In the genomic region with DNA sequence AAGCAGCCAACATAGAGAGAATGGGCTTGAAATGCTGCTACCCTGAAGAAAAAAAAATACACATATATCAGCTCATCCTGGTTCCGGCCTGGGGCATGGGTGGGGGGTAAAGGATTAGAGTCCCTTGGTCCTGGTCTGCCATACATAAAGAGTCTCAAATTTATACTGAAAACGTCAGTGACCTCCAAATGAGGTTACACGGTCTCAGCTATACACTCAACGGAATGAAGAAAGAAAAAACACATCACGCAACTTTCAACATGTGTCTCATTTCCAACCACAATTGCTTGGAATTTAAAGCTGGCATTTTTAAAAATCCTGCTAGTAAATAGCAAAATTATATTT, we compare ENCODE assay signal across 10 cellular contexts.
DNase-seq lines count a peak whose midpoint lies in the region; ATAC-seq and TF ChIP-seq lines count a peak whose summit lies in the region.
"Had no signal": no experiment of that assay in that cellular context is flagged by ENCODE, and none has a peak within 500 bp of the region (broad histone marks: within the 10 kb centered on the region; RNA-seq: fewer than 3 reads in every experiment).

No MANE protein-coding gene starts in this region.

- DNase-seq in WTC11 (ENCODE audit: low spot score) (no peak), immature natural killer cell (no peak), psoas muscle (no peak), DMS53 treated with DMSO at 0.1 percent for 48 hours (lab: John Stamatoyannopoulos, UW; ENCODE audit: unreplicated experiment) (no peak), NCI-H1694 treated with DMSO at 0.1 percent for 48 hours (lab: John Stamatoyannopoulos, UW) (no peak)
- DNase-seq in stimulated activated CD4-positive, alpha-beta T cell treated with anti-CD3 and anti-CD28 coated beads, Interleukin-2, amount 100 ng/mL, for 24 hours = no peak
- DNase-seq: activated T-cell treated with anti-CD3 and anti-CD28 coated beads, Interleukin-2, amount 50 U/mL, for 4 hours; stimulated activated CD8-positive, alpha-beta memory T cell treated with anti-CD3 and anti-CD28 coated beads, Interleukin-4, amount 100 ng/mL, for 48 hours had no signal

- H3K4me3 Mint-ChIP-seq in WTC11 (peak overlapping the region; percentile 36), immature natural killer cell (peak overlapping the region in 3 of 5 donors; percentile 8 to 65 (median 25))
- H3K4me3 Mint-ChIP-seq: activated T-cell treated with anti-CD3 and anti-CD28 coated beads, Interleukin-2, amount 50 U/mL, for 4 hours had no signal

- H3K9me3 Mint-ChIP-seq in WTC11 (peaks cover 30% of the 10 kb centered on the region), immature natural killer cell (peaks cover 0 to 14% (median 0%) of the 10 kb centered on the region in 6 donors)

- peaks cover 12% of the 10 kb centered on the region for H3K27me3 Mint-ChIP-seq in WTC11 (ENCODE audit: low read depth)
- peaks cover 8 to 22% (median 16%) of the 10 kb centered on the region in 3 donors for H3K27me3 Mint-ChIP-seq in immature natural killer cell (ENCODE audit: low read depth in 3 of 3)

- peak overlapping the region; percentile 78 for H3K4me2 ChIP-seq in BLaER1

- H3K27ac Mint-ChIP-seq in WTC11 = no peak overlapping the region
- H3K27ac Mint-ChIP-seq in immature natural killer cell = no peak overlapping the region

- H3K4me1 Mint-ChIP-seq in WTC11 = peaks cover 21% of the 10 kb centered on the region
- peaks cover 6 to 22% of the 10 kb centered on the region in 2 donors for H3K4me1 Mint-ChIP-seq in immature natural killer cell

- H3K36me3 Mint-ChIP-seq in WTC11 (peaks cover 22% of the 10 kb centered on the region), immature natural killer cell (no peaks in the 10 kb centered on the region)

- ATAC-seq in WTC11 = no peak
- ATAC-seq in psoas muscle = no peak
- ATAC-seq in GM18870 (IDR thresholded peaks at IDR 0.05; ENCODE audit: unreplicated experiment) = no peak
- ATAC-seq: activated T-cell treated with anti-CD3 and anti-CD28 coated beads, Interleukin-2, amount 50 U/mL, for 4 hours had no signal

- POLR2A ChIA-PET in WTC11 (lab: Charles Lee) = no interaction called here

- CTCF ChIA-PET in WTC11 (lab: Charles Lee) = interaction anchor here (0.9 to 1.7 kb wide), 4 partner anchors 11 to 181 kb away, joined by 3 to 9 read pairs (median 4); no protein-coding TSS in a partner anchor

- TF ChIP-seq CTCF in WTC11 (IDR thresholded peaks at IDR 0.05) (no peak), psoas muscle (IDR thresholded peaks at IDR 0.05) (no peak)

- no peak overlapping the region for H3K4me3 ChIP-seq in BLaER1
- H3K4me3 ChIP-seq in psoas muscle = peak overlapping the region; percentile 46

- peaks cover 15% of the 10 kb centered on the region; the same call in 1 of the 2 replicates for H3K4me1 ChIP-seq in BLaER1
- H3K4me1 ChIP-seq in psoas muscle = no peaks in the 10 kb centered on the region

- intact Hi-C loops in psoas muscle (cut with DNase I) = no loop called here

- H3K9me3 ChIP-seq in BLaER1 = peaks cover 41% of the 10 kb centered on the region
- H3K9me3 ChIP-seq in psoas muscle = peaks cover 8% of the 10 kb centered on the region

- no peaks in the 10 kb centered on the region for H4K20me1 ChIP-seq in BLaER1

- H3K36me3 ChIP-seq in BLaER1 = no peaks in the 10 kb centered on the region
- H3K36me3 ChIP-seq in psoas muscle (ENCODE audit: insufficient read depth in 1 of 2, low read depth in 1 of 2) = no peaks in the 10 kb centered on the region

- 45 to 64% (median 61%) methylated on average over 5 of the region's 5 CpGs for WGBS in psoas muscle, 3 donors

- peak overlapping the region; percentile 80; the same call in 1 of the 2 replicates for H3K9ac ChIP-seq in BLaER1

- no peaks in the 10 kb centered on the region for H3K27me3 ChIP-seq in BLaER1
- peaks cover 0 to 14% (median 0%) of the 10 kb centered on the region in 3 donors for H3K27me3 ChIP-seq in psoas muscle (ENCODE audit: insufficient read depth in 3 of 3, low read length in 2 of 3)

- H3K27ac ChIP-seq in BLaER1 (peak overlapping the region; percentile 84; the same call in 1 of the 2 replicates), psoas muscle (peak overlapping the region; percentile 46)

TF ChIP-seq in WTC11, 78 proteins besides CTCF, POLR2A, EP300 and RAD21:
- TF ChIP-seq GRHL2 (CRISPR knock-in tag; IDR thresholded peaks at IDR 0.05; ENCODE audit: insufficient replicate concordance, severe bottlenecking) (no peak), TCF7 (CRISPR knock-in tag; IDR thresholded peaks at IDR 0.05; ENCODE audit: low read depth) (no peak), SP1 (CRISPR knock-in tag; conservative IDR thresholded peaks at IDR 0.05) (no peak)
- TF ChIP-seq, protein P1, sequence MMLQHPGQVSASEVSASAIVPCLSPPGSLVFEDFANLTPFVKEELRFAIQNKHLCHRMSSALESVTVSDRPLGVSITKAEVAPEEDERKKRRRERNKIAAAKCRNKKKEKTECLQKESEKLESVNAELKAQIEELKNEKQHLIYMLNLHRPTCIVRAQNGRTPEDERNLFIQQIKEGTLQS (CRISPR knock-in tag; conservative IDR thresholded peaks at IDR 0.05) = no peak
- TF ChIP-seq, protein P2, sequence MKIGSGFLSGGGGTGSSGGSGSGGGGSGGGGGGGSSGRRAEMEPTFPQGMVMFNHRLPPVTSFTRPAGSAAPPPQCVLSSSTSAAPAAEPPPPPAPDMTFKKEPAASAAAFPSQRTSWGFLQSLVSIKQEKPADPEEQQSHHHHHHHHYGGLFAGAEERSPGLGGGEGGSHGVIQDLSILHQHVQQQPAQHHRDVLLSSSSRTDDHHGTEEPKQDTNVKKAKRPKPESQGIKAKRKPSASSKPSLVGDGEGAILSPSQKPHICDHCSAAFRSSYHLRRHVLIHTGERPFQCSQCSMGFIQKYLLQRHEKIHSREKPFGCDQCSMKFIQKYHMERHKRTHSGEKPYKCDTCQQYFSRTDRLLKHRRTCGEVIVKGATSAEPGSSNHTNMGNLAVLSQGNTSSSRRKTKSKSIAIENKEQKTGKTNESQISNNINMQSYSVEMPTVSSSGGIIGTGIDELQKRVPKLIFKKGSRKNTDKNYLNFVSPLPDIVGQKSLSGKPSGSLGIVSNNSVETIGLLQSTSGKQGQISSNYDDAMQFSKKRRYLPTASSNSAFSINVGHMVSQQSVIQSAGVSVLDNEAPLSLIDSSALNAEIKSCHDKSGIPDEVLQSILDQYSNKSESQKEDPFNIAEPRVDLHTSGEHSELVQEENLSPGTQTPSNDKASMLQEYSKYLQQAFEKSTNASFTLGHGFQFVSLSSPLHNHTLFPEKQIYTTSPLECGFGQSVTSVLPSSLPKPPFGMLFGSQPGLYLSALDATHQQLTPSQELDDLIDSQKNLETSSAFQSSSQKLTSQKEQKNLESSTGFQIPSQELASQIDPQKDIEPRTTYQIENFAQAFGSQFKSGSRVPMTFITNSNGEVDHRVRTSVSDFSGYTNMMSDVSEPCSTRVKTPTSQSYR (CRISPR knock-in tag; IDR thresholded peaks at IDR 0.05) = no peak
- TF ChIP-seq, protein P3, sequence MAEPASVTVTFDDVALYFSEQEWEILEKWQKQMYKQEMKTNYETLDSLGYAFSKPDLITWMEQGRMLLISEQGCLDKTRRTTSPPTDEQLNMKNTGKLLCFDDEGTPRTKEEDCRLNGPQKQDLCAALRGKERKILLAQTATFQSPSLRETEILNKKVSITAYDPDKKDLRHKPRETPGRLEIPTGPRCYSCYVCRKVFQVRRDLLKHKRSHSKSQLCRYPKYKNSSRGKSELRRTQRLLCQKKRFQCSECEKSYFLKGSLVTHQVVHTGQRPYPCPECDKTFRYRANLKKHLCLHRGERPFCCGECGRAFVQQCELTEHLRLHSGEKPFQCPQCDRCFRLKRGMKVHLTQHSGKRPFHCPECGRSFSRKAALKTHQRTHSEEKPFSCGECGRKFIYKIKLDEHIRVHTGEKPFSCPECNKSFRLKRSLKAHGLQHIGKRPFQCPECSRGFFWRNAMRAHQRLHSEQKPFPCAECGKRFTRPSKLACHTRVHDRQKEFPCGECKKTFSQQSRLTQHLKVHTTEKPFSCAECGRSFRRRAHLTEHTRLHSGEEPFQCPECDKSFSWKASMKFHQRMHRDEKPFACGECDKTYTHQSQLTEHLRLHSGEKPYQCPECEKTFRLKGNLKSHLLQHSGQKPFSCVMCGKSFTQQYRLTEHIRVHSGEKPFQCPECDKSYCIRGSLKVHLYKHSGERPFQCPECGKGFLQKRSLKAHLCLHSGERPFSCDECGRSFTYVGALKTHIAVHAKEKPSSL (CRISPR knock-in tag; conservative IDR thresholded peaks at IDR 0.05) = no peak
- TF ChIP-seq, protein P4, sequence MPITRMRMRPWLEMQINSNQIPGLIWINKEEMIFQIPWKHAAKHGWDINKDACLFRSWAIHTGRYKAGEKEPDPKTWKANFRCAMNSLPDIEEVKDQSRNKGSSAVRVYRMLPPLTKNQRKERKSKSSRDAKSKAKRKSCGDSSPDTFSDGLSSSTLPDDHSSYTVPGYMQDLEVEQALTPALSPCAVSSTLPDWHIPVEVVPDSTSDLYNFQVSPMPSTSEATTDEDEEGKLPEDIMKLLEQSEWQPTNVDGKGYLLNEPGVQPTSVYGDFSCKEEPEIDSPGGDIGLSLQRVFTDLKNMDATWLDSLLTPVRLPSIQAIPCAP (CRISPR knock-in tag; IDR thresholded peaks at IDR 0.05) = no peak
TF ChIP-seq in WTC11: peak in this region for 0.
